ENCODE assay signal across 12 cellular contexts in the genomic region with DNA sequence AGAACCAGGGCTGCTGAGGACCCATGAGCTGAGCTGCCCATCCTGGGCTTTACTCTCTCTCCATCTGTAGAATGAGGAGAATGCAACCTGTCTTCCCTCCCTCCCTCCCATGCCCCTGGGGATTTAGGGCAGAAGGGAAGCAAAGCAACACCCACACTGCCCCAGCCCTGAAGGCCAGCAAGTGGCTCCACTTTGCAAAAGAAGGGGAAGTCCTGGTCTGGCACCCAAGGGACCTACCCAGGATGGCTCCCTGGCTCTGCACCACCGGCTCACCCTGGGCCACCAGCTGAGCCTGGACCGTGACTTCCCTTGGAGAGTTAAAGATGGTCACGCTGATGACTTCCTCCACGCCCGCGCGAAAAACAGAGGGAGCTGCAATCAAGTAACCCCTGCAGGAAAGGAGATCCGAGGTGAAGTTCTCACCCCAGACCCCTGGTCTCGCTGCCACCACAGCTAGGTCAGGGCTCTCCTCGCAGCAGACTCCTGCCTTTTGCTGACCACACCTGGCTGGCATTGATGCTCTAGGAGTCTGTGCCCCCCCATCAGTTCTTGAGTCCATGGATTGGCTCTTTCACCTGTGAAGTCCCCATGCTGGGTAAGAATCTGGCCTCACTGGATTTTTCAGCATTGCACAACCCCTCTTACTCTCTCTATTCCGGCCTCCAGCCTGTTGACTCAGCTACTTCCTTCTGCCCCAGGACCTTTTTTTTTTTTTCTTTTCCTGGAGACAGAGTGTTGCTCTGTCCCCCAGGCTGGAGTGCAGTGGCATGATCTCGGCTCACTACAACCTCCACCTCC. TPM values are rescaled to one million over a fixed set of nuclear protein-coding genes. Genes with fewer than 3 reads are reported as not detected.
DNase-seq lines count a peak whose midpoint lies in the region; ATAC-seq, FAIRE-seq and TF ChIP-seq lines count a peak whose summit lies in the region.
"Had no signal": no experiment of that assay in that cellular context is flagged by ENCODE, and none has a peak within 500 bp of the region (broad histone marks: within the 10 kb centered on the region; RNA-seq: fewer than 3 reads in every experiment).

No MANE protein-coding gene starts in this region.

- no TSS peak for BruUV-seq in mammary epithelial cell (replicated peaks; lab: Mats Ljungman, UMichigan)

- no peak overlapping the region for H3K9ac ChIP-seq in mammary epithelial cell (ENCODE audit: insufficient read depth, low read length)

- in situ Hi-C loops in mammary epithelial cell (cut with MboI; ENCODE audit: low sequenced_read_pairs in 2 of 2): no loop called here

- no peak for FAIRE-seq in GM12891 (lab: Jason Lieb, UNC)
- FAIRE-seq: A204.1 had no signal

- POLR2A ChIA-PET in HEK293T (lab: Yijun Ruan, JAX): no interaction called here

- H3K4me1 ChIP-seq in mammary epithelial cell (ENCODE audit: insufficient read depth, low read length): peaks cover 24% of the 10 kb centered on the region

- no peak for TF ChIP-seq POLR2A in GM12891 (IDR thresholded peaks at IDR 0.05; ENCODE audit: low read depth, low read length)

- H3K9me3 ChIP-seq in mammary epithelial cell (replicated peaks; ENCODE audit: insufficient read depth, low read length): no peaks in the 10 kb centered on the region

- no peaks in the 10 kb centered on the region for H3K36me3 ChIP-seq in mammary epithelial cell (ENCODE audit: insufficient read depth, low read length)

- 89% methylated on average over 11 of the region's 12 CpGs for WGBS in mammary epithelial cell (ENCODE audit: low coverage, missing lambda C conversion rate)

- peak overlapping the region; percentile 1 for H3K27ac ChIP-seq in mammary epithelial cell (ENCODE audit: insufficient read depth, low read depth, low read length)

- H3K79me2 ChIP-seq in mammary epithelial cell (ENCODE audit: insufficient read depth, low read length): no peaks in the 10 kb centered on the region

- H2AFZ ChIP-seq in mammary epithelial cell (ENCODE audit: low read depth, low read length): no peak overlapping the region

- H4K20me1 ChIP-seq in mammary epithelial cell (ENCODE audit: insufficient read depth, low read length): no peaks in the 10 kb centered on the region

- TF ChIP-seq CTCF in mammary epithelial cell (conservative IDR thresholded peaks at IDR 0.05 in 1 of 2, IDR thresholded peaks at IDR 0.05 in 1 of 2; ENCODE audit: extremely low read depth in 1 of 2, insufficient read depth in 1 of 2, low read depth in 1 of 2, low read length in 2 of 2): no peak

- H3K4me3 ChIP-seq in mammary epithelial cell (replicated peaks in 1 of 3; ENCODE audit: insufficient read depth in 1 of 3, low read depth in 2 of 3, low read length in 3 of 3): no peak overlapping the region

- dilution Hi-C loops in mammary epithelial cell (cut with HindIII; ENCODE audit: low sequenced_read_pairs): loop anchor here (10.0 kb wide), 1 partner anchor 197 kb away; a partner anchor contains a TSS

- H3K27me3 ChIP-seq in mammary epithelial cell (ENCODE audit: insufficient read depth, low read length): no peaks in the 10 kb centered on the region

- peak; percentile 80 to 82 for DNase-seq in AML-193 (lab: John Stamatoyannopoulos, UW)
- peak; percentile 43 for DNase-seq in M059J (ENCODE audit: low read depth)
- peak; percentile 92 for DNase-seq in mammary epithelial cell
- no peak for DNase-seq in left lobe of liver (ENCODE audit: low spot score)
- DNase-seq in HEK293T (ENCODE audit: extremely low spot score): no peak
- DNase-seq in NCI-H510A treated with DMSO at 0.1 percent for 48 hours (lab: John Stamatoyannopoulos, UW): no peak
- DNase-seq in GM12891 (ENCODE audit: insufficient read length, low spot score): no peak
- DNase-seq: anterior cingulate cortex, MM.1S, NCI-H774 had no signal

- intact Hi-C loops in mammary epithelial cell (cut with micrococcal nuclease): no loop called here

- no peak overlapping the region for H3K4me2 ChIP-seq in mammary epithelial cell (ENCODE audit: insufficient read depth, low read depth, low read length)

- ATAC-seq in left lobe of liver (peak; percentile 54), HG03460 (IDR thresholded peaks at IDR 0.05; ENCODE audit: unreplicated experiment) (no peak)

- CTCF ChIA-PET in mammary epithelial cell (lab: Charles Lee; ENCODE audit: low non-redundant PET) (no interaction called here), HEK293T (lab: Yijun Ruan, JAX) (no interaction called here)

TF ChIP-seq in HEK293T, 16 proteins besides CTCF, POLR2A, EP300 and RAD21:
- no peak for TF ChIP-seq HDGF (IDR thresholded peaks at IDR 0.05; ENCODE audit: borderline replicate concordance)
- TF ChIP-seq ZNF384 (IDR thresholded peaks at IDR 0.05): no peak
- TF ChIP-seq SUZ12 (IDR thresholded peaks at IDR 0.05): no peak
- TF ChIP-seq FOXK2 (IDR thresholded peaks at IDR 0.05): no peak
- no peak for TF ChIP-seq SP1 (IDR thresholded peaks at IDR 0.05)
- TF ChIP-seq, protein P1, sequence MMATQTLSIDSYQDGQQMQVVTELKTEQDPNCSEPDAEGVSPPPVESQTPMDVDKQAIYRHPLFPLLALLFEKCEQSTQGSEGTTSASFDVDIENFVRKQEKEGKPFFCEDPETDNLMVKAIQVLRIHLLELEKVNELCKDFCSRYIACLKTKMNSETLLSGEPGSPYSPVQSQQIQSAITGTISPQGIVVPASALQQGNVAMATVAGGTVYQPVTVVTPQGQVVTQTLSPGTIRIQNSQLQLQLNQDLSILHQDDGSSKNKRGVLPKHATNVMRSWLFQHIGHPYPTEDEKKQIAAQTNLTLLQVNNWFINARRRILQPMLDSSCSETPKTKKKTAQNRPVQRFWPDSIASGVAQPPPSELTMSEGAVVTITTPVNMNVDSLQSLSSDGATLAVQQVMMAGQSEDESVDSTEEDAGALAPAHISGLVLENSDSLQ (IDR thresholded peaks at IDR 0.05): no peak
- TF ChIP-seq BHLHE40 (IDR thresholded peaks at IDR 0.05; ENCODE audit: borderline replicate concordance): no peak
- TF ChIP-seq LEF1 (IDR thresholded peaks at IDR 0.05; ENCODE audit: borderline replicate concordance): no peak
- TF ChIP-seq TARDBP (IDR thresholded peaks at IDR 0.05): no peak
- no peak for TF ChIP-seq ARNT (IDR thresholded peaks at IDR 0.05)
- no peak for TF ChIP-seq FOXM1 (IDR thresholded peaks at IDR 0.05; ENCODE audit: borderline replicate concordance)
TF ChIP-seq in HEK293T: peak in this region for 0.

TF ChIP-seq in GM12891, 5 proteins besides CTCF, POLR2A, EP300 and RAD21:
- TF ChIP-seq PAX5 (IDR thresholded peaks at IDR 0.05; ENCODE audit: insufficient read depth, low read length, severe bottlenecking) (no peak), POLR2AphosphoS5 (IDR thresholded peaks at IDR 0.05; ENCODE audit: low read depth, low read length) (no peak), POU2F2 (IDR thresholded peaks at IDR 0.05; ENCODE audit: low read depth, low read length) (no peak), TAF1 (IDR thresholded peaks at IDR 0.05; ENCODE audit: low read depth, low read length) (no peak), SPI1 (IDR thresholded peaks at IDR 0.05; ENCODE audit: low read depth, low read length) (no peak)

RNA-seq across cellular contexts. Expression of a gene that starts 4.6 kb away (rescaled TPM):
- not detected in 2 replicates for total RNA-seq in M059J (2014; rRNA removed; shearing (Covaris generic))
- 1 to 10 TPM; 1.2 to 3.5 TPM for total RNA-seq in mammary epithelial cell
- polyA plus RNA-seq in mammary epithelial cell: 1.8 TPM
- polyA minus RNA-seq in mammary epithelial cell: 11.2 TPM
- 1.3 TPM for total RNA-seq in left lobe of liver
- 0.35 TPM for polyA plus RNA-seq in GM12891 (2012; ENCODE audit: low read depth, missing spikeins)

RNA-seq across cellular contexts. Expression of a gene that starts 53.3 kb away (rescaled TPM):
- 20.9 and 23.7 TPM in 2 replicates for total RNA-seq in M059J (2014; rRNA removed; shearing (Covaris generic))
- total RNA-seq in mammary epithelial cell (10 to 100 TPM in 1 of 2 donors, 1 to 10 TPM in 1; 1.2 to 12.5 TPM), left lobe of liver (5.1 TPM)
- polyA plus RNA-seq in mammary epithelial cell: 15.6 TPM
- 2.8 TPM for polyA minus RNA-seq in mammary epithelial cell
- 23.1 TPM for polyA plus RNA-seq in GM12891 (2012; ENCODE audit: low read depth, missing spikeins)

RNA-seq across cellular contexts. Expression of a gene that starts 53.6 kb away (rescaled TPM):
- total RNA-seq in M059J (2014; rRNA removed; shearing (Covaris generic)): 33.0 and 57.0 TPM in 2 replicates
- total RNA-seq in mammary epithelial cell (10 to 100 TPM; 61.2 to 64.5 TPM), left lobe of liver (28.9 TPM)
- polyA plus RNA-seq in mammary epithelial cell: 37.8 TPM
- 61.1 TPM for polyA minus RNA-seq in mammary epithelial cell
- 134 TPM for polyA plus RNA-seq in GM12891 (2012; ENCODE audit: low read depth, missing spikeins)

Comparison
In these comparisons a context has a peak if more than half of its experiments do, and no peak if none do; other contexts are left out.
1. DNase-seq: peak in AML-193 (2 of 2), M059J (single experiment) and mammary epithelial cell (single experiment); none in left lobe of liver (single experiment), HEK293T (single experiment), NCI-H510A treated with DMSO at 0.1 percent for 48 hours (single experiment) and GM12891 (single experiment).